Comparison of ENCODE assay signal across 8 cellular contexts in genomic region chr10:79347226-79347893, GRCh38. TPM values are rescaled to one million over a fixed set of nuclear protein-coding genes. Genes with fewer than 3 reads are reported as not detected.
DNase-seq lines count a peak whose midpoint lies in the region; ATAC-seq and TF ChIP-seq lines count a peak whose summit lies in the region.

Gene PPIF (plus strand): TSS chr10:79347469. CDS start chr10:79347549, 80 bp downstream.

- peak; percentile 92 for DNase-seq in EH (ENCODE audit: low read depth)
- DNase-seq in RPMI7951 (ENCODE audit: low read depth): peak; percentile 86
- peak; percentile 92 for DNase-seq in activated T-helper 2 cell treated with anti-CD3 and anti-CD28 coated beads, Interferon-gamma antibody, Interleukin-2, Interleukin-4, amounts not matched to agents 10 μg/mL and 5 μg/mL and 100 μg/mL, durations not matched to agents 14 hours and 24 hours and 36 hours (ENCODE audit: low spot score)
- DNase-seq in fibroblast of mammary gland (ENCODE audit: low read depth): peak; percentile 87
- peak; percentile 97 for DNase-seq in natural killer cell
- DNase-seq in stimulated activated naive CD4-positive, alpha-beta T cell (lab: John Stamatoyannopoulos, UW): peak; percentile 78 to 91 (median 84)

- H3K36me3 Mint-ChIP-seq in activated T-helper 2 cell treated with anti-CD3 and anti-CD28 coated beads, Interferon-gamma antibody, Interleukin-2, Interleukin-4, amounts not matched to agents 10 μg/mL and 5 μg/mL and 100 μg/mL, durations not matched to agents 14 hours and 24 hours and 36 hours (ENCODE audit: low read depth): peaks cover 43% of the 10 kb centered on the region
- no peaks in the 10 kb centered on the region for H3K36me3 Mint-ChIP-seq in natural killer cell

- peak within 1 kb of the TSS; percentile 100 for H3K4me2 ChIP-seq in KMS-11

- H3K27me3 Mint-ChIP-seq in activated T-helper 2 cell treated with anti-CD3 and anti-CD28 coated beads, Interferon-gamma antibody, Interleukin-2, Interleukin-4, amounts not matched to agents 10 μg/mL and 5 μg/mL and 100 μg/mL, durations not matched to agents 14 hours and 24 hours and 36 hours (ENCODE audit: low read depth): no peaks in the 10 kb centered on the region
- no peaks in the 10 kb centered on the region for H3K27me3 Mint-ChIP-seq in natural killer cell (ENCODE audit: low read depth in 2 of 2)

- TF ChIP-seq CTCF in KMS-11 (conservative IDR thresholded peaks at IDR 0.05; ENCODE audit: low read depth, low read length): peak; percentile 82
- TF ChIP-seq CTCF in fibroblast of mammary gland (conservative IDR thresholded peaks at IDR 0.05; ENCODE audit: control insufficient read depth, insufficient read depth, low read depth, low read length): peak; percentile 55
- TF ChIP-seq CTCF in natural killer cell (IDR thresholded peaks at IDR 0.05): peak; percentile 96

- H3K4me3 ChIP-seq in KMS-11 (IDR thresholded peaks at IDR 0.05; ENCODE audit: insufficient read depth, low read depth, low read length) (no peak within 1 kb of the TSS), fibroblast of mammary gland (ENCODE audit: control insufficient read depth, low read depth, low read length) (peak within 1 kb of the TSS; percentile 75)

- H3K9ac ChIP-seq in KMS-11: peak within 1 kb of the TSS; percentile 100

- no peaks in the 10 kb centered on the region for H3K27me3 ChIP-seq in KMS-11 (ENCODE audit: insufficient read depth, low read depth)

- peak within 1 kb of the TSS; percentile 91 for H3K27ac Mint-ChIP-seq in activated T-helper 2 cell treated with anti-CD3 and anti-CD28 coated beads, Interferon-gamma antibody, Interleukin-2, Interleukin-4, amounts not matched to agents 10 μg/mL and 5 μg/mL and 100 μg/mL, durations not matched to agents 14 hours and 24 hours and 36 hours
- peak within 1 kb of the TSS; percentile 91 to 92 for H3K27ac Mint-ChIP-seq in natural killer cell

- no peaks in the 10 kb centered on the region for H3K9me3 Mint-ChIP-seq in activated T-helper 2 cell treated with anti-CD3 and anti-CD28 coated beads, Interferon-gamma antibody, Interleukin-2, Interleukin-4, amounts not matched to agents 10 μg/mL and 5 μg/mL and 100 μg/mL, durations not matched to agents 14 hours and 24 hours and 36 hours
- H3K9me3 Mint-ChIP-seq in natural killer cell: no peaks in the 10 kb centered on the region

- peaks cover 42% of the 10 kb centered on the region for H3K79me2 ChIP-seq in KMS-11 (ENCODE audit: insufficient read depth, low read depth)

- H3K4me3 Mint-ChIP-seq in activated T-helper 2 cell treated with anti-CD3 and anti-CD28 coated beads, Interferon-gamma antibody, Interleukin-2, Interleukin-4, amounts not matched to agents 10 μg/mL and 5 μg/mL and 100 μg/mL, durations not matched to agents 14 hours and 24 hours and 36 hours (ENCODE audit: low read depth): peak within 1 kb of the TSS; percentile 93
- H3K4me3 Mint-ChIP-seq in natural killer cell: peak within 1 kb of the TSS; percentile 87

- ATAC-seq in GM21737 (IDR thresholded peaks at IDR 0.05; ENCODE audit: unreplicated experiment): peak; percentile 81
- ATAC-seq in natural killer cell: peak; percentile 90 to 96 (median 90)

- peaks cover 40% of the 10 kb centered on the region for H3K4me1 Mint-ChIP-seq in activated T-helper 2 cell treated with anti-CD3 and anti-CD28 coated beads, Interferon-gamma antibody, Interleukin-2, Interleukin-4, amounts not matched to agents 10 μg/mL and 5 μg/mL and 100 μg/mL, durations not matched to agents 14 hours and 24 hours and 36 hours (ENCODE audit: low read depth)
- peaks cover 17 to 44% of the 10 kb centered on the region in 2 donors for H3K4me1 Mint-ChIP-seq in natural killer cell

- H2AFZ ChIP-seq in KMS-11 (ENCODE audit: low read depth): peak within 1 kb of the TSS; percentile 41

- H3K36me3 ChIP-seq in KMS-11 (ENCODE audit: insufficient read depth): peaks cover 22% of the 10 kb centered on the region; the same call in 1 of the 2 replicates

- peak within 1 kb of the TSS; percentile 97 for H3K27ac ChIP-seq in KMS-11

- peaks cover 45% of the 10 kb centered on the region for H3K4me1 ChIP-seq in KMS-11 (ENCODE audit: low read depth, poor library complexity, severe bottlenecking)

- intact Hi-C loops in activated T-helper 2 cell treated with anti-CD3 and anti-CD28 coated beads, Interferon-gamma antibody, Interleukin-2, Interleukin-4, amounts not matched to agents 10 μg/mL and 5 μg/mL and 100 μg/mL, durations not matched to agents 14 hours and 24 hours and 36 hours (cut with micrococcal nuclease): loop anchor here (1.0 to 5.0 kb wide), 5 partner anchors 16 to 105 kb away; partner anchors contain the start of gene ZCCHC24
- intact Hi-C loops in natural killer cell (cut with micrococcal nuclease): no loop called here

- peaks cover 15% of the 10 kb centered on the region for H4K20me1 ChIP-seq in KMS-11 (ENCODE audit: insufficient read depth)

RNA-seq across cellular contexts. Expression of gene PPIF, which starts in this region (rescaled TPM):
- total RNA-seq in RPMI7951 (2014; rRNA removed; shearing (Covaris generic)): 19.1 and 23.0 TPM in 2 replicates
- 119 and 120 TPM in 2 replicates for total RNA-seq in activated T-helper 2 cell treated with anti-CD3 and anti-CD28 coated beads, Interferon-gamma antibody, Interleukin-2, Interleukin-4, amounts not matched to agents 10 μg/mL and 5 μg/mL and 100 μg/mL, durations not matched to agents 14 hours and 24 hours and 36 hours
- 10 to 100 TPM; 59.5 to 99.1 (median 66.3) TPM for total RNA-seq in natural killer cell
